15 cellular contexts compared by ENCODE assay signal in the genomic region with DNA sequence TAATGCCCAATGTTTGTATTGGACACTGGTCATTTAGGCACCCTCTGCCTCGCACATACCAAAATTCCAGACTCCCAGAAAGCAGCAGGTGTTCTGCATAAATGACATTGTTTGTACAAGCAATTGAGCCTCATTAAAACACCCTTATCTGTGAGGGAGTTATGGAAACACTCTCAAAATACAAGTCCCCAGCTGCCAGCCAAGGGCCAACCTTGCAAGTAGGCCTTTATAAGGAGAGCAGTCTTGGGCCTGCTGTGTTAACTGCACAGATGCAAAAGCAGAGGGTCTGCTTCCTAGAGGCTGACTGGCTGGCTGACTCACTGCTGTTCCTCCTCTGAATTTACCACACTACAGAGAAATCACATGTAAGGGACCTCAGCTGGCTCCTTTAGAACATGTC.
DNase-seq lines count a peak whose midpoint lies in the region; ATAC-seq and TF ChIP-seq lines count a peak whose summit lies in the region.
"Had no signal": no experiment of that assay in that cellular context is flagged by ENCODE, and none has a peak within 500 bp of the region (broad histone marks: within the 10 kb centered on the region; RNA-seq: fewer than 3 reads in every experiment).

No MANE protein-coding gene starts in this region.

- TF ChIP-seq CTCF in LNCaP clone FGC (IDR thresholded peaks at IDR 0.05; ENCODE audit: control insufficient read depth, extremely low read depth, insufficient read depth) (no peak), right lobe of liver (IDR thresholded peaks at IDR 0.05) (no peak)

- H3K4me1 ChIP-seq in skeletal muscle satellite cell (ENCODE audit: control insufficient read depth, insufficient read depth, low read length) (peaks cover 31% of the 10 kb centered on the region), right lobe of liver (no peaks in the 10 kb centered on the region)

- H3K4me3 ChIP-seq in LNCaP clone FGC (ENCODE audit: low read depth, low read length) (no peak overlapping the region), skeletal muscle satellite cell (ENCODE audit: low read length) (no peak overlapping the region), right lobe of liver (no peak overlapping the region)

- peak overlapping the region; percentile 40 for H3K4me2 ChIP-seq in skeletal muscle satellite cell (ENCODE audit: low read length)

- no peaks in the 10 kb centered on the region for H3K36me3 ChIP-seq in skeletal muscle satellite cell (ENCODE audit: insufficient read depth, low read length)
- H3K36me3 ChIP-seq in right lobe of liver: no peaks in the 10 kb centered on the region
- H3K36me3 ChIP-seq: neutrophil had no signal

- no peak overlapping the region for H3K27ac ChIP-seq in right lobe of liver
- H3K27ac ChIP-seq: neutrophil had no signal

- H3K9me3 ChIP-seq in skeletal muscle satellite cell (replicated peaks; ENCODE audit: low read length) (no peaks in the 10 kb centered on the region), right lobe of liver (no peaks in the 10 kb centered on the region)
- H3K9me3 ChIP-seq: neutrophil had no signal

- no peak overlapping the region for H3K9ac ChIP-seq in skeletal muscle satellite cell (ENCODE audit: low read depth, low read length)

- no peak for TF ChIP-seq POLR2A in right lobe of liver (IDR thresholded peaks at IDR 0.05)

- intact Hi-C loops in right lobe of liver (cut with DNase I): no loop called here

- DNase-seq in LNCaP clone FGC (ENCODE audit: low read depth) (peak; percentile 39), NCI-H2171 treated with DMSO at 0.1 percent for 48 hours (lab: John Stamatoyannopoulos, UW) (peak; percentile 88), dermis blood vessel endothelial cell (peak; percentile 42), right lobe of liver (no peak)
- DNase-seq: activated CD8-positive, alpha-beta T cell treated with anti-CD3 and anti-CD28 coated beads for 36 hours; activated naive CD4-positive, alpha-beta T cell treated with anti-CD3 and anti-CD28 coated beads, Interleukin-2, amount 10 ng/mL, durations not matched to agents 7 days and 5 days; H7; kidney; OCI-M1; stimulated activated naive CD4-positive, alpha-beta T cell had no signal

- ATAC-seq in GM21529 (IDR thresholded peaks at IDR 0.05; ENCODE audit: unreplicated experiment) (no peak), right lobe of liver (no peak), SK-N-SH treated with all-trans-retinoic acid at 6 μM for 48 hours (no peak), GM19463 (IDR thresholded peaks at IDR 0.05; ENCODE audit: unreplicated experiment) (no peak)
- ATAC-seq: activated CD8-positive, alpha-beta T cell treated with anti-CD3 and anti-CD28 coated beads for 36 hours had no signal

- no peaks in the 10 kb centered on the region for H3K27me3 ChIP-seq in skeletal muscle satellite cell (ENCODE audit: control insufficient read depth, insufficient read depth, low read length)
- no peaks in the 10 kb centered on the region for H3K27me3 ChIP-seq in right lobe of liver
- H3K27me3 ChIP-seq: neutrophil had no signal

- no CpG with 5 or more reads among the region's 1 CpG for WGBS in right lobe of liver (ENCODE audit: insufficient coverage, low coverage, low lambda C conversion rate, missing lambda C conversion rate)

TF ChIP-seq in SK-N-SH treated with all-trans-retinoic acid at 6 μM for 48 hours, 23 proteins besides CTCF, POLR2A, EP300 and RAD21:
- TF ChIP-seq, protein P1, sequence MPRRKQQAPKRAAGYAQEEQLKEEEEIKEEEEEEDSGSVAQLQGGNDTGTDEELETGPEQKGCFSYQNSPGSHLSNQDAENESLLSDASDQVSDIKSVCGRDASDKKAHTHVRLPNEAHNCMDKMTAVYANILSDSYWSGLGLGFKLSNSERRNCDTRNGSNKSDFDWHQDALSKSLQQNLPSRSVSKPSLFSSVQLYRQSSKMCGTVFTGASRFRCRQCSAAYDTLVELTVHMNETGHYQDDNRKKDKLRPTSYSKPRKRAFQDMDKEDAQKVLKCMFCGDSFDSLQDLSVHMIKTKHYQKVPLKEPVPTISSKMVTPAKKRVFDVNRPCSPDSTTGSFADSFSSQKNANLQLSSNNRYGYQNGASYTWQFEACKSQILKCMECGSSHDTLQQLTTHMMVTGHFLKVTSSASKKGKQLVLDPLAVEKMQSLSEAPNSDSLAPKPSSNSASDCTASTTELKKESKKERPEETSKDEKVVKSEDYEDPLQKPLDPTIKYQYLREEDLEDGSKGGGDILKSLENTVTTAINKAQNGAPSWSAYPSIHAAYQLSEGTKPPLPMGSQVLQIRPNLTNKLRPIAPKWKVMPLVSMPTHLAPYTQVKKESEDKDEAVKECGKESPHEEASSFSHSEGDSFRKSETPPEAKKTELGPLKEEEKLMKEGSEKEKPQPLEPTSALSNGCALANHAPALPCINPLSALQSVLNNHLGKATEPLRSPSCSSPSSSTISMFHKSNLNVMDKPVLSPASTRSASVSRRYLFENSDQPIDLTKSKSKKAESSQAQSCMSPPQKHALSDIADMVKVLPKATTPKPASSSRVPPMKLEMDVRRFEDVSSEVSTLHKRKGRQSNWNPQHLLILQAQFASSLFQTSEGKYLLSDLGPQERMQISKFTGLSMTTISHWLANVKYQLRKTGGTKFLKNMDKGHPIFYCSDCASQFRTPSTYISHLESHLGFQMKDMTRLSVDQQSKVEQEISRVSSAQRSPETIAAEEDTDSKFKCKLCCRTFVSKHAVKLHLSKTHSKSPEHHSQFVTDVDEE (CRISPR knock-in tag; IDR thresholded peaks at IDR 0.05): no peak
- TF ChIP-seq ZFP3 (CRISPR knock-in tag; IDR thresholded peaks at IDR 0.05): no peak
- TF ChIP-seq ARNTL (CRISPR knock-in tag; IDR thresholded peaks at IDR 0.05; ENCODE audit: borderline replicate concordance, low read depth): no peak
- no peak for TF ChIP-seq RARB (CRISPR knock-in tag; IDR thresholded peaks at IDR 0.05)
- no peak for TF ChIP-seq ZNF70 (CRISPR knock-in tag; IDR thresholded peaks at IDR 0.05)
- no peak for TF ChIP-seq ISL1 (CRISPR knock-in tag; IDR thresholded peaks at IDR 0.05)
- TF ChIP-seq BACH2 (CRISPR knock-in tag; IDR thresholded peaks at IDR 0.05; ENCODE audit: borderline replicate concordance): no peak
- TF ChIP-seq CSDC2 (CRISPR knock-in tag; IDR thresholded peaks at IDR 0.05): no peak
- TF ChIP-seq, protein P2, sequence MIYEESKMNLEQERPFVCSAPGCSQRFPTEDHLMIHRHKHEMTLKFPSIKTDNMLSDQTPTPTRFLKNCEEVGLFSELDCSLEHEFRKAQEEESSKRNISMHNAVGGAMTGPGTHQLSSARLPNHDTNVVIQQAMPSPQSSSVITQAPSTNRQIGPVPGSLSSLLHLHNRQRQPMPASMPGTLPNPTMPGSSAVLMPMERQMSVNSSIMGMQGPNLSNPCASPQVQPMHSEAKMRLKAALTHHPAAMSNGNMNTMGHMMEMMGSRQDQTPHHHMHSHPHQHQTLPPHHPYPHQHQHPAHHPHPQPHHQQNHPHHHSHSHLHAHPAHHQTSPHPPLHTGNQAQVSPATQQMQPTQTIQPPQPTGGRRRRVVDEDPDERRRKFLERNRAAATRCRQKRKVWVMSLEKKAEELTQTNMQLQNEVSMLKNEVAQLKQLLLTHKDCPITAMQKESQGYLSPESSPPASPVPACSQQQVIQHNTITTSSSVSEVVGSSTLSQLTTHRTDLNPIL (CRISPR knock-in tag; IDR thresholded peaks at IDR 0.05; ENCODE audit: low read depth): no peak
- no peak for TF ChIP-seq ZNF8 (CRISPR knock-in tag; IDR thresholded peaks at IDR 0.05)
- TF ChIP-seq, protein P3, sequence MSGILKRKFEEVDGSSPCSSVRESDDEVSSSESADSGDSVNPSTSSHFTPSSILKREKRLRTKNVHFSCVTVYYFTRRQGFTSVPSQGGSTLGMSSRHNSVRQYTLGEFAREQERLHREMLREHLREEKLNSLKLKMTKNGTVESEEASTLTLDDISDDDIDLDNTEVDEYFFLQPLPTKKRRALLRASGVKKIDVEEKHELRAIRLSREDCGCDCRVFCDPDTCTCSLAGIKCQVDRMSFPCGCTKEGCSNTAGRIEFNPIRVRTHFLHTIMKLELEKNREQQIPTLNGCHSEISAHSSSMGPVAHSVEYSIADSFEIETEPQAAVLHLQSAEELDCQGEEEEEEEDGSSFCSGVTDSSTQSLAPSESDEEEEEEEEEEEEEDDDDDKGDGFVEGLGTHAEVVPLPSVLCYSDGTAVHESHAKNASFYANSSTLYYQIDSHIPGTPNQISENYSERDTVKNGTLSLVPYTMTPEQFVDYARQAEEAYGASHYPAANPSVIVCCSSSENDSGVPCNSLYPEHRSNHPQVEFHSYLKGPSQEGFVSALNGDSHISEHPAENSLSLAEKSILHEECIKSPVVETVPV (CRISPR knock-in tag; IDR thresholded peaks at IDR 0.05): no peak

Comparison
In these comparisons a context has a peak if more than half of its experiments do, and no peak if none do; other contexts are left out.
1. DNase-seq: peak in LNCaP clone FGC (single experiment), NCI-H2171 treated with DMSO at 0.1 percent for 48 hours (single experiment) and dermis blood vessel endothelial cell (single experiment); none in right lobe of liver (0 of 3).